In genomic region chr3:23884481-23884880, GRCh38 we compare ENCODE assay signal across 15 cellular contexts. TPM values are rescaled to one million over a fixed set of nuclear protein-coding genes. Genes with fewer than 3 reads are reported as not detected.
A peak's percentile ranks its signal among the peaks of the same experiment; 100 is the strongest.
DNase-seq lines count a peak whose midpoint lies in the region; ATAC-seq, FAIRE-seq and TF ChIP-seq lines count a peak whose summit lies in the region.
"Had no signal": no experiment of that assay in that cellular context is flagged by ENCODE, and none has a peak within 500 bp of the region (broad histone marks: within the 10 kb centered on the region; RNA-seq: fewer than 3 reads in every experiment).

No MANE protein-coding gene starts in this region.

- H3K27me3 ChIP-seq in OCI-LY1 (ENCODE audit: insufficient read depth, low read length): no peaks in the 10 kb centered on the region
- no peaks in the 10 kb centered on the region for H3K27me3 ChIP-seq in neural progenitor cell

- H3K27me3 Mint-ChIP-seq in neural progenitor cell (ENCODE audit: insufficient read depth, low read depth): no peaks in the 10 kb centered on the region
- H3K27me3 Mint-ChIP-seq in activated T-helper 2 cell treated with anti-CD3 and anti-CD28 coated beads, Interferon-gamma antibody, Interleukin-2, Interleukin-4, amounts not matched to agents 10 μg/mL and 5 μg/mL and 100 μg/mL, durations not matched to agents 14 hours and 24 hours and 36 hours (ENCODE audit: low read depth): no peaks in the 10 kb centered on the region
- H3K27me3 Mint-ChIP-seq: activated naive CD4-positive, alpha-beta T cell treated with anti-CD3 and anti-CD28 coated beads, Interleukin-2, amount 50 U/mL, for 24 hours; stimulated activated naive CD8-positive, alpha-beta T cell treated with anti-CD3 and anti-CD28 coated beads, Interleukin-15, Interleukin-2, amounts not matched to agents 100 ng/mL and 50 ng/mL, for 24 hours had no signal

- no peak overlapping the region for H3K27ac ChIP-seq in OCI-LY1 (ENCODE audit: low read depth, low read length, poor library complexity, severe bottlenecking)
- H3K27ac ChIP-seq in neural progenitor cell: no peak overlapping the region

- ATAC-seq in HG03571 (IDR thresholded peaks at IDR 0.05; ENCODE audit: unreplicated experiment) (no peak), GM21390 (IDR thresholded peaks at IDR 0.05; ENCODE audit: unreplicated experiment) (no peak)
- ATAC-seq: activated CD8-positive, alpha-beta T cell treated with anti-CD3 and anti-CD28 coated beads, Interleukin-2, amount 10 ng/mL, durations not matched to agents 7 days and 5 days had no signal

- H3K4me1 Mint-ChIP-seq in neural progenitor cell: peaks cover 5% of the 10 kb centered on the region
- peaks cover 5% of the 10 kb centered on the region for H3K4me1 Mint-ChIP-seq in activated T-helper 2 cell treated with anti-CD3 and anti-CD28 coated beads, Interferon-gamma antibody, Interleukin-2, Interleukin-4, amounts not matched to agents 10 μg/mL and 5 μg/mL and 100 μg/mL, durations not matched to agents 14 hours and 24 hours and 36 hours (ENCODE audit: low read depth)

- H3K4me2 ChIP-seq in OCI-LY1 (ENCODE audit: low read length) (no peak overlapping the region), neural progenitor cell (no peak overlapping the region)

- H3K9me2 ChIP-seq in OCI-LY1 (ENCODE audit: low read depth, low read length): no peaks in the 10 kb centered on the region

- no peak overlapping the region for H2AFZ ChIP-seq in OCI-LY1 (ENCODE audit: low read length)
- H2AFZ ChIP-seq in neural progenitor cell (replicated peaks): no peak overlapping the region

- 0 out of 2 replicates have a peak, but pooled peaks have one; percentile 11 for TF ChIP-seq CTCF in OCI-LY1 (IDR thresholded peaks at IDR 0.05; ENCODE audit: low read length)
- TF ChIP-seq CTCF in choroid plexus epithelial cell (conservative IDR thresholded peaks at IDR 0.05; ENCODE audit: low read depth, low read length): peak; percentile 28
- peak; percentile 37 for TF ChIP-seq CTCF in neural progenitor cell (IDR thresholded peaks at IDR 0.05)

- H3K79me2 ChIP-seq in OCI-LY1 (ENCODE audit: insufficient read depth, low read length) (0 out of 2 replicates have a peak, but pooled peaks cover 3% of the 10 kb centered on the region), neural progenitor cell (ENCODE audit: low read depth) (peaks cover 99% of the 10 kb centered on the region)

- H3K9me3 Mint-ChIP-seq in neural progenitor cell: peaks cover 3% of the 10 kb centered on the region
- no peaks in the 10 kb centered on the region for H3K9me3 Mint-ChIP-seq in activated T-helper 2 cell treated with anti-CD3 and anti-CD28 coated beads, Interferon-gamma antibody, Interleukin-2, Interleukin-4, amounts not matched to agents 10 μg/mL and 5 μg/mL and 100 μg/mL, durations not matched to agents 14 hours and 24 hours and 36 hours
- H3K9me3 Mint-ChIP-seq: activated naive CD4-positive, alpha-beta T cell treated with anti-CD3 and anti-CD28 coated beads, Interleukin-2, amount 50 U/mL, for 24 hours; stimulated activated naive CD8-positive, alpha-beta T cell treated with anti-CD3 and anti-CD28 coated beads, Interleukin-15, Interleukin-2, amounts not matched to agents 100 ng/mL and 50 ng/mL, for 24 hours had no signal

- peaks cover 7% of the 10 kb centered on the region for H3K36me3 ChIP-seq in OCI-LY1 (ENCODE audit: insufficient read depth, low read length)
- peaks cover 12% of the 10 kb centered on the region for H3K36me3 ChIP-seq in neural progenitor cell

- DNase-seq in H54 (ENCODE audit: insufficient read length, low spot score): no peak
- DNase-seq in choroid plexus epithelial cell (ENCODE audit: low read depth): no peak
- DNase-seq in neural progenitor cell (ENCODE audit: low spot score): no peak
- DNase-seq in activated T-helper 2 cell treated with anti-CD3 and anti-CD28 coated beads, Interferon-gamma antibody, Interleukin-2, Interleukin-4, amounts not matched to agents 10 μg/mL and 5 μg/mL and 100 μg/mL, durations not matched to agents 14 hours and 24 hours and 36 hours (ENCODE audit: low spot score): no peak
- no peak for DNase-seq in SHP77 (lab: John Stamatoyannopoulos, UW)
- DNase-seq: activated CD8-positive, alpha-beta T cell treated with anti-CD3 and anti-CD28 coated beads, Interleukin-2, amount 10 ng/mL, durations not matched to agents 7 days and 5 days; head of caudate nucleus; NCI-H2171; occipital lobe; stimulated activated CD4-positive, alpha-beta T cell treated with anti-CD3 and anti-CD28 coated beads, Interleukin-2, amount 100 ng/mL, for 24 hours had no signal

- H3F3A ChIP-seq in OCI-LY1 (ENCODE audit: insufficient read depth, low read length) (no peaks in the 10 kb centered on the region), neural progenitor cell (ENCODE audit: low read depth) (peaks cover 30% of the 10 kb centered on the region)

- H4K20me1 ChIP-seq in OCI-LY1 (ENCODE audit: insufficient read depth, low read length) (peaks cover 5% of the 10 kb centered on the region; the same call in 1 of the 2 replicates), neural progenitor cell (ENCODE audit: low read depth) (peaks cover 58% of the 10 kb centered on the region)

- TF ChIP-seq POLR2A in H54 (IDR thresholded peaks at IDR 0.05; ENCODE audit: low read depth, low read length): no peak

- H3K36me3 Mint-ChIP-seq in neural progenitor cell: peaks cover 24% of the 10 kb centered on the region
- peaks cover 8% of the 10 kb centered on the region for H3K36me3 Mint-ChIP-seq in activated T-helper 2 cell treated with anti-CD3 and anti-CD28 coated beads, Interferon-gamma antibody, Interleukin-2, Interleukin-4, amounts not matched to agents 10 μg/mL and 5 μg/mL and 100 μg/mL, durations not matched to agents 14 hours and 24 hours and 36 hours (ENCODE audit: low read depth)
- H3K36me3 Mint-ChIP-seq: activated naive CD4-positive, alpha-beta T cell treated with anti-CD3 and anti-CD28 coated beads, Interleukin-2, amount 50 U/mL, for 24 hours had no signal

- no peak overlapping the region for H3K4me3 Mint-ChIP-seq in neural progenitor cell
- H3K4me3 Mint-ChIP-seq in activated T-helper 2 cell treated with anti-CD3 and anti-CD28 coated beads, Interferon-gamma antibody, Interleukin-2, Interleukin-4, amounts not matched to agents 10 μg/mL and 5 μg/mL and 100 μg/mL, durations not matched to agents 14 hours and 24 hours and 36 hours (ENCODE audit: low read depth): no peak overlapping the region
- H3K4me3 Mint-ChIP-seq: activated CD8-positive, alpha-beta T cell treated with anti-CD3 and anti-CD28 coated beads, Interleukin-2, amount 10 ng/mL, durations not matched to agents 7 days and 5 days; activated naive CD4-positive, alpha-beta T cell treated with anti-CD3 and anti-CD28 coated beads, Interleukin-2, amount 50 U/mL, for 24 hours; stimulated activated naive CD8-positive, alpha-beta T cell treated with anti-CD3 and anti-CD28 coated beads, Interleukin-15, Interleukin-2, amounts not matched to agents 100 ng/mL and 50 ng/mL, for 24 hours had no signal

- peak; percentile 20 for FAIRE-seq in H54 (lab: Jason Lieb, UNC)

- no peak overlapping the region for H3K4me3 ChIP-seq in OCI-LY1 (ENCODE audit: low read depth, low read length, poor library complexity, severe bottlenecking)
- H3K4me3 ChIP-seq in choroid plexus epithelial cell (ENCODE audit: low read depth, low read length): no peak overlapping the region
- H3K4me3 ChIP-seq in neural progenitor cell: no peak overlapping the region

- H3K4me1 ChIP-seq in OCI-LY1 (ENCODE audit: insufficient read depth, low read length, severe bottlenecking): no peaks in the 10 kb centered on the region
- no peaks in the 10 kb centered on the region for H3K4me1 ChIP-seq in neural progenitor cell

- intact Hi-C loops in activated T-helper 2 cell treated with anti-CD3 and anti-CD28 coated beads, Interferon-gamma antibody, Interleukin-2, Interleukin-4, amounts not matched to agents 10 μg/mL and 5 μg/mL and 100 μg/mL, durations not matched to agents 14 hours and 24 hours and 36 hours (cut with micrococcal nuclease): no loop called here

- H3K9ac ChIP-seq in OCI-LY1 (ENCODE audit: low read length) (no peak overlapping the region), neural progenitor cell (no peak overlapping the region)

- H3K27ac Mint-ChIP-seq in neural progenitor cell: no peak overlapping the region
- no peak overlapping the region for H3K27ac Mint-ChIP-seq in activated T-helper 2 cell treated with anti-CD3 and anti-CD28 coated beads, Interferon-gamma antibody, Interleukin-2, Interleukin-4, amounts not matched to agents 10 μg/mL and 5 μg/mL and 100 μg/mL, durations not matched to agents 14 hours and 24 hours and 36 hours
- H3K27ac Mint-ChIP-seq: activated CD8-positive, alpha-beta T cell treated with anti-CD3 and anti-CD28 coated beads, Interleukin-2, amount 10 ng/mL, durations not matched to agents 7 days and 5 days; activated naive CD4-positive, alpha-beta T cell treated with anti-CD3 and anti-CD28 coated beads, Interleukin-2, amount 50 U/mL, for 24 hours; stimulated activated naive CD8-positive, alpha-beta T cell treated with anti-CD3 and anti-CD28 coated beads, Interleukin-15, Interleukin-2, amounts not matched to agents 100 ng/mL and 50 ng/mL, for 24 hours had no signal

- H3K9me3 ChIP-seq in OCI-LY1 (ENCODE audit: low read length) (no peaks in the 10 kb centered on the region), neural progenitor cell (ENCODE audit: low read depth) (no peaks in the 10 kb centered on the region)

RNA-seq across cellular contexts. Expression of gene NKIRAS1, which starts 32.3 kb away (rescaled TPM):
- total RNA-seq in neural progenitor cell (ENCODE audit: low replicate concordance): 17.3 and 30.9 TPM in 2 replicates
- total RNA-seq in activated T-helper 2 cell treated with anti-CD3 and anti-CD28 coated beads, Interferon-gamma antibody, Interleukin-2, Interleukin-4, amounts not matched to agents 10 μg/mL and 5 μg/mL and 100 μg/mL, durations not matched to agents 14 hours and 24 hours and 36 hours: 2.3 TPM in 2 replicates

RNA-seq across cellular contexts. Expression of gene RPL15, which starts 32.5 kb away (rescaled TPM):
- total RNA-seq in neural progenitor cell (ENCODE audit: low replicate concordance): 5,928 and 7,186 TPM in 2 replicates
- total RNA-seq in activated T-helper 2 cell treated with anti-CD3 and anti-CD28 coated beads, Interferon-gamma antibody, Interleukin-2, Interleukin-4, amounts not matched to agents 10 μg/mL and 5 μg/mL and 100 μg/mL, durations not matched to agents 14 hours and 24 hours and 36 hours: 1,859 and 1,865 TPM in 2 replicates
